22 cellular contexts compared by ENCODE assay signal in the genomic region with DNA sequence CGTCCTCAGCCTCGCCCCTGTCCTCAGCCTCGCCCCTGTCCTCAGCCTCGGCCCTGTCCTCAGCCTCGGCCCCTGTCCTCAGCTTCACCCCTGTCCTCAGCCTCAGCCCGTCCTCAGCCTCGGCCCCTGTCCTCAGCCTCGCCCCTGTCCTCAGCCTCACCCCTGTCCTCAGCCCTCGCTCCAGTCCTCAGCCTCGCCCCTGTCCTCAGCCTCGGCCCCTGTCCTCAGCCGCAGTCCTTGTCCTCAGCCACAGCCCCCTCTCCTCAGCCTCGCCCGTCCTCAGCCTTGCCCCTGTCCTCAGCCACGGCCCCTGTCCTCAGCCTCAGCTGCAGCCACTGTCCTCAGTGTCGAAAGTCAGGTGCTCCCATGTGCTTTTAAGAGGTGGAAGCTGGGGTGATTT. TPM values are rescaled to one million over a fixed set of nuclear protein-coding genes. Genes with fewer than 3 reads are reported as not detected.
DNase-seq lines count a peak whose midpoint lies in the region; ATAC-seq, FAIRE-seq and TF ChIP-seq lines count a peak whose summit lies in the region.
"Had no signal": no experiment of that assay in that cellular context is flagged by ENCODE, and none has a peak within 500 bp of the region (broad histone marks: within the 10 kb centered on the region; RNA-seq: fewer than 3 reads in every experiment).

No MANE protein-coding gene starts in this region.

- no peak overlapping the region for H4K8ac ChIP-seq in neuronal stem cell (ENCODE audit: low read depth, low read length)

- TF ChIP-seq EP300 in HepG2 (IDR thresholded peaks at IDR 0.05; ENCODE audit: low read depth in 2 of 2, low read length in 2 of 2) (no peak), HepG2 (CRISPR knock-in tag; IDR thresholded peaks at IDR 0.05; ENCODE audit: borderline replicate concordance) (no peak)

- peak overlapping the region; percentile 82 for H3K14ac ChIP-seq in neuronal stem cell (ENCODE audit: low read length)

- H3K79me2 ChIP-seq in HepG2 (ENCODE audit: insufficient read depth, low read length), result no peaks in the 10 kb centered on the region

- H2AFZ ChIP-seq in HepG2 (ENCODE audit: low read length), result no peak overlapping the region
- no peak overlapping the region for H2AFZ ChIP-seq in neuronal stem cell (ENCODE audit: low read length)

- no peak for FAIRE-seq in HepG2 (lab: Jason Lieb, UNC)
- FAIRE-seq: H54 had no signal

- H3K4me3 Mint-ChIP-seq in activated naive CD4-positive, alpha-beta T cell treated with anti-CD3 and anti-CD28 coated beads, Interleukin-2, amount 10 ng/mL, durations not matched to agents 7 days and 5 days, result no peak overlapping the region

- TF ChIP-seq POLR2A in right lobe of liver (IDR thresholded peaks at IDR 0.05) (no peak), HepG2 (IDR thresholded peaks at IDR 0.05; ENCODE audit: insufficient read depth in 1 of 2, low read depth in 2 of 2, low read length in 2 of 2) (no peak)

- H3K23ac ChIP-seq in neuronal stem cell (ENCODE audit: low read depth, low read length, poor library complexity), result peak overlapping the region; percentile 93

- no TSS peak for BruUV-seq in HepG2 (replicated peaks; lab: Mats Ljungman, UMichigan)

- H3K27ac ChIP-seq in right lobe of liver, result no peak overlapping the region
- H3K27ac ChIP-seq in HepG2 (ENCODE audit: extremely low read length, insufficient read depth, low read length), result no peak overlapping the region
- H3K27ac ChIP-seq in left ventricle myocardium inferior (replicated peaks), result no peak overlapping the region
- H3K27ac ChIP-seq in neuronal stem cell (replicated peaks; ENCODE audit: low read length), result no peak overlapping the region
- H3K27ac ChIP-seq: C4-2B, Peyer's patch had no signal

- no peak overlapping the region for H4K91ac ChIP-seq in neuronal stem cell (ENCODE audit: low read depth, low read length, poor library complexity)

- TF ChIP-seq CTCF in right lobe of liver (IDR thresholded peaks at IDR 0.05) (no peak), HepG2 (CRISPR knock-in tag; IDR thresholded peaks at IDR 0.05) (no peak), left ventricle myocardium inferior (IDR thresholded peaks at IDR 0.05; ENCODE audit: borderline replicate concordance) (no peak)

- TF ChIP-seq RAD21 in HepG2 (CRISPR knock-in tag; IDR thresholded peaks at IDR 0.05), result no peak

- 84% methylated on average over 15 of the region's 16 CpGs for WGBS in right lobe of liver (ENCODE audit: insufficient coverage, low coverage, low lambda C conversion rate, missing lambda C conversion rate)
- 17% methylated on average over 16 of the region's 16 CpGs for WGBS in HepG2 (ENCODE audit: low lambda C conversion rate)
- no CpG with 5 or more reads among the region's 16 CpGs for WGBS in neuronal stem cell (ENCODE audit: extremely low coverage in 2 of 2, insufficient read length in 2 of 2, insufficient replicate concordance in 1 of 2), 2 donors

- in situ Hi-C loops in HepG2 (cut with HindIII; ENCODE audit: extremely low pct_ligation_motif_present, low pct_unique_long_range_greater_than_20kb), result no loop called here

- H3K4me3 ChIP-seq in right lobe of liver (no peak overlapping the region), HepG2 (replicated peaks in 1 of 3; ENCODE audit: insufficient read depth in 1 of 3, low read depth in 2 of 3, low read length in 3 of 3) (no peak overlapping the region), left ventricle myocardium inferior (no peak overlapping the region), neuronal stem cell (ENCODE audit: low read length in 2 of 2) (no peak overlapping the region)
- H3K4me3 ChIP-seq: Peyer's patch had no signal

- no peaks in the 10 kb centered on the region for H3K9me3 ChIP-seq in right lobe of liver
- H3K9me3 ChIP-seq in HepG2 (ENCODE audit: low read length), result peaks cover 31% of the 10 kb centered on the region
- peaks cover 16% of the 10 kb centered on the region for H3K9me3 ChIP-seq in left ventricle myocardium inferior (replicated peaks)
- peaks cover 30 to 31% of the 10 kb centered on the region in 2 donors for H3K9me3 ChIP-seq in neuronal stem cell (replicated peaks in 1 of 2; ENCODE audit: control insufficient read depth in 2 of 2, insufficient read depth in 1 of 2, low read depth in 1 of 2, low read length in 2 of 2)

- no peak overlapping the region for H2BK15ac ChIP-seq in neuronal stem cell (ENCODE audit: low read length)

- no peak overlapping the region for H2BK5ac ChIP-seq in neuronal stem cell (ENCODE audit: low read length)

- H2BK120ac ChIP-seq in neuronal stem cell (ENCODE audit: low read depth, low read length), result no peak overlapping the region

- H3K27me3 Mint-ChIP-seq in activated naive CD4-positive, alpha-beta T cell treated with anti-CD3 and anti-CD28 coated beads, Interleukin-2, amount 10 ng/mL, durations not matched to agents 7 days and 5 days, result no peaks in the 10 kb centered on the region

- H3K27ac Mint-ChIP-seq in activated naive CD4-positive, alpha-beta T cell treated with anti-CD3 and anti-CD28 coated beads, Interleukin-2, amount 10 ng/mL, durations not matched to agents 7 days and 5 days, result no peak overlapping the region

- H3K4ac ChIP-seq in neuronal stem cell (ENCODE audit: low read length), result no peak overlapping the region

- CTCF ChIA-PET in HepG2 (lab: Yijun Ruan, JAX; ENCODE audit: low intra/inter-chr PET ratio, low total read pairs), result no interaction called here
- CTCF ChIA-PET in activated naive CD4-positive, alpha-beta T cell treated with anti-CD3 and anti-CD28 coated beads, Interleukin-2, amount 10 ng/mL, durations not matched to agents 7 days and 5 days (lab: Charles Lee), result no interaction called here

- H3K4me1 ChIP-seq in right lobe of liver (no peaks in the 10 kb centered on the region), HepG2 (ENCODE audit: insufficient read depth, low read length) (no peaks in the 10 kb centered on the region), left ventricle myocardium inferior (peaks cover 7% of the 10 kb centered on the region), neuronal stem cell (ENCODE audit: control insufficient read depth in 2 of 2, insufficient read depth in 1 of 2, low read depth in 1 of 2, low read length in 2 of 2) (no peaks in the 10 kb centered on the region)
- H3K4me1 ChIP-seq: Peyer's patch had no signal

- POLR2A ChIA-PET in HepG2 (lab: Yijun Ruan, JAX), result no interaction called here

- H2BK12ac ChIP-seq in neuronal stem cell (ENCODE audit: low read length), result no peak overlapping the region

- H3K4me1 Mint-ChIP-seq in activated naive CD4-positive, alpha-beta T cell treated with anti-CD3 and anti-CD28 coated beads, Interleukin-2, amount 10 ng/mL, durations not matched to agents 7 days and 5 days, result no peaks in the 10 kb centered on the region

- intact Hi-C loops in right lobe of liver (cut with DNase I), result no loop called here
- intact Hi-C loops in HepG2 (cut with micrococcal nuclease; ENCODE audit: unreplicated experiment), result no loop called here
- intact Hi-C loops in left ventricle myocardium inferior (cut with micrococcal nuclease), result no loop called here

- H3K36me3 Mint-ChIP-seq in activated naive CD4-positive, alpha-beta T cell treated with anti-CD3 and anti-CD28 coated beads, Interleukin-2, amount 10 ng/mL, durations not matched to agents 7 days and 5 days, result peaks cover 25% of the 10 kb centered on the region

- no peak overlapping the region for H3K4me2 ChIP-seq in HepG2 (ENCODE audit: low read depth, low read length)
- no peak overlapping the region for H3K4me2 ChIP-seq in neuronal stem cell (ENCODE audit: insufficient read depth, low read length, poor library complexity, severe bottlenecking)

- H4K20me1 ChIP-seq in HepG2 (ENCODE audit: insufficient read depth, low read length), result no peaks in the 10 kb centered on the region

- DNase-seq in right lobe of liver, result peak; percentile 8 to 39 (median 27)
- DNase-seq in HepG2 (ENCODE audit: low spot score), result no peak
- DNase-seq in left ventricle myocardium inferior, result peak; percentile 9
- no peak for DNase-seq in neuronal stem cell (ENCODE audit: low spot score)
- no peak for DNase-seq in NCI-H1092 (lab: John Stamatoyannopoulos, UW)
- no peak for DNase-seq in NOMO-1 (lab: John Stamatoyannopoulos, UW; ENCODE audit: unreplicated experiment in 2 of 2)
- no peak for DNase-seq in activated naive CD4-positive, alpha-beta T cell treated with anti-CD3 and anti-CD28 coated beads, Interleukin-2, amount 10 ng/mL, durations not matched to agents 7 days and 5 days
- DNase-seq in medulla oblongata (ENCODE audit: extremely low spot score), result no peak
- DNase-seq: AML-193, DMS 273 treated with DMSO at 0.1 percent for 48 hours, DMS79 treated with DMSO at 0.1 percent for 48 hours, KBM-7, MM.1S, NCI-H1048, NCI-H1436 treated with DMSO at 0.1 percent for 48 hours, NCI-H2029, NCI-H345, NCI-H524, NCI-H774, Peyer's patch had no signal

- peaks cover 23% of the 10 kb centered on the region for H3K9me3 Mint-ChIP-seq in activated naive CD4-positive, alpha-beta T cell treated with anti-CD3 and anti-CD28 coated beads, Interleukin-2, amount 10 ng/mL, durations not matched to agents 7 days and 5 days

- no peak for ATAC-seq in right lobe of liver
- ATAC-seq in HepG2, result no peak

- H3K79me1 ChIP-seq in neuronal stem cell (ENCODE audit: low read depth, low read length), result no peaks in the 10 kb centered on the region

- H3K18ac ChIP-seq in neuronal stem cell (ENCODE audit: low read length), result peak overlapping the region; percentile 48

- H3K9ac ChIP-seq in HepG2 (ENCODE audit: insufficient read depth, low read depth, low read length) (no peak overlapping the region), neuronal stem cell (ENCODE audit: low read depth, low read length, poor library complexity) (no peak overlapping the region)

- no peaks in the 10 kb centered on the region for H3K36me3 ChIP-seq in right lobe of liver
- no peaks in the 10 kb centered on the region for H3K36me3 ChIP-seq in HepG2 (replicated peaks in 1 of 2; ENCODE audit: control insufficient read depth in 1 of 2, insufficient read depth in 2 of 2, low read length in 2 of 2)
- no peaks in the 10 kb centered on the region for H3K36me3 ChIP-seq in left ventricle myocardium inferior
- H3K36me3 ChIP-seq in neuronal stem cell (replicated peaks in 1 of 2; ENCODE audit: control insufficient read depth in 2 of 2, insufficient read depth in 2 of 2, low read length in 2 of 2), result peaks cover 0 to 2% of the 10 kb centered on the region in 2 donors
- H3K36me3 ChIP-seq: Peyer's patch had no signal

- H3K27me3 ChIP-seq in right lobe of liver (no peaks in the 10 kb centered on the region), HepG2 (ENCODE audit: control insufficient read depth in 1 of 2, insufficient read depth in 2 of 2, low read length in 2 of 2) (peaks cover 0 to 4% of the 10 kb centered on the region in 2 experiments; a peak in 2 of 5 replicates), left ventricle myocardium inferior (ENCODE audit: low read depth) (no peaks in the 10 kb centered on the region), neuronal stem cell (ENCODE audit: control insufficient read depth in 3 of 3, insufficient read depth in 3 of 3, low read depth in 1 of 3, low read length in 3 of 3) (peaks cover 0 to 2% (median 0%) of the 10 kb centered on the region in 3 experiments)
- H3K27me3 ChIP-seq: Peyer's patch had no signal

- no peak overlapping the region for H2AK5ac ChIP-seq in neuronal stem cell (ENCODE audit: low read depth, low read length)

RNA-seq across cellular contexts. Expression of a gene that starts 10.5 kb away (rescaled TPM):
- total RNA-seq in right lobe of liver (1 to 10 TPM in 2 of 6 experiments, under 1 TPM in 4; 0.04 to 1.1 (median 0.60) TPM), HepG2 (2016; rRNA removed; fragmentation: Illumina TruSeq; extraction: Trizol) (not detected in 2 replicates), left ventricle myocardium inferior (0.33 TPM)
- not detected in 2 replicates for total RNA-seq in HepG2 (2016; cell fraction: cytosol; rRNA removed; fragmentation: Illumina TruSeq; extraction: Trizol; ENCODE audit: low read depth)
- not detected in 2 replicates for total RNA-seq in HepG2 (2016; cell fraction: insoluble cytoplasmic fraction; rRNA removed; fragmentation: Illumina TruSeq; extraction: Trizol)
- total RNA-seq in HepG2 (2016; cell fraction: membrane; rRNA removed; fragmentation: Illumina TruSeq; extraction: Trizol), result not detected in 2 replicates
- total RNA-seq in HepG2 (2016; cell fraction: nucleus; rRNA removed; fragmentation: Illumina TruSeq; extraction: Trizol), result not detected in 2 replicates
- polyA plus RNA-seq in HepG2 (2011; rRNA removed), result 0.01 TPM in 1 of 2 replicates, not detected in the other
- not detected in 2 replicates for polyA plus RNA-seq in HepG2 (2011; cell fraction: cytosol; rRNA removed)
- 0.03 TPM in 1 of 2 replicates, not detected in the other for polyA plus RNA-seq in HepG2 (2011; cell fraction: nucleus; rRNA removed)
- polyA plus RNA-seq in HepG2 (2012), result not detected in 2 replicates
- not detected in 2 replicates for polyA plus RNA-seq in HepG2 (2016; cell fraction: cytosol; fragmentation: Illumina TruSeq; extraction: Trizol; ENCODE audit: low read depth)
- not detected in 2 replicates for polyA plus RNA-seq in HepG2 (2016; cell fraction: insoluble cytoplasmic fraction; fragmentation: Illumina TruSeq; extraction: Trizol; ENCODE audit: low read depth)
- polyA plus RNA-seq in HepG2 (2016; cell fraction: membrane; fragmentation: Illumina TruSeq; extraction: Trizol; ENCODE audit: low read depth), result not detected in 2 replicates
- polyA plus RNA-seq in HepG2 (2016; cell fraction: nucleus; fragmentation: Illumina TruSeq; extraction: Trizol; ENCODE audit: insufficient read depth, low read depth), result not detected in 2 replicates
- polyA minus RNA-seq in HepG2 (2011; rRNA and poly(A)+ RNA removed; ENCODE audit: low replicate concordance), result 1.9 TPM in 1 of 2 replicates, not detected in the other
- not detected in 2 replicates for polyA minus RNA-seq in HepG2 (2011; cell fraction: cytosol; rRNA and poly(A)+ RNA removed)
- polyA minus RNA-seq in HepG2 (2011; cell fraction: nucleus; rRNA and poly(A)+ RNA removed), result 0.13 TPM in 1 of 2 replicates, not detected in the other
- polyA plus RNA-seq in neuronal stem cell (2013, experiment 1 of 2), result 0.03 TPM
- polyA plus RNA-seq in neuronal stem cell (2013, experiment 2 of 2), result 0.04 TPM

Comparison
In these comparisons a context has a peak if more than half of its experiments do, and no peak if none do; other contexts are left out.
1. DNase-seq: peak in right lobe of liver (3 of 3) and left ventricle myocardium inferior (single experiment); none in HepG2 (single experiment), neuronal stem cell (single experiment), NCI-H1092 (single experiment), NOMO-1 (0 of 2), activated naive CD4-positive, alpha-beta T cell treated with anti-CD3 and anti-CD28 coated beads, Interleukin-2, amount 10 ng/mL, durations not matched to agents 7 days and 5 days (single experiment) and medulla oblongata (single experiment).